ENCODE assay signal across 1 cellular context in the genomic region with DNA sequence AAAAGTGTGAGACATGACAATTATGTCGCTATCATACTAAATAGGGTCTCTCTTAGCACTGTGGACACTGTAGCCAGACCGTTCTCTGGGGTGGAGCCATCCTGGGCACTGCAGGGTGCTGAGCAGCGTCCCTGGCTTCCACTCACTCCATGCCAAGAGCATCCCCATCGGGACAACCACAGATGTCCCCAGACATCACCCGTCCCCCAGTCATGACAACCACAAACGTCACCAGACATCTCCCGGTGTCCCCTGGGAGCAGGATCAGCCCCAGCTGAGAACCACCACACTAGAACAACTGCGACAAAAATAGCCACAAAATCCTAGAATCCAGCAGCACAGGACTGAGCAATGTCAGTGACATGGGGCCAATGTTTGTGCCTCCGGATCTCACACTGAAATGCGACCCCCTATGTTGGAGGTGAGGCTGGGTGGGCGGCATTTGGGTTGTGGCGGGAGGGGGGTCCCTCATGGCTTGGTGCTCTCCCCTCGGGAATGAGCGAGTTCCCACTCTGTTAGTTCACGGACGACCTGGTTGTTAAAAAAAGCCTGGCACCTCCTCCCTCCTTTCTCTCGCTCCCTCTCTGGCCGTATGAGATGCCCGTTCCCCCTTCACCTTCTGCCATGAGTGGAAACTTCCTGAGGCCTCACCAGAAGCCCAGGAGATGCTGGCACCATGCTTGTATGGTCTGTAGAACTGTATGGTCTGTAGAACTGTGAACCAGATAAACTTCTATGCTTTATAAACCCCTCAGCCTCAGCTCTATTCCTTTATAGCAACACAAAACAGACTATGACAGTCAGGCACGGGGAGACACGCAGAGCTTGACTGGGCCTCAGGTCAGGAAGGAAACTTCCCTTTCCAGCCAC.
TF ChIP-seq lines count a peak whose summit lies in the region.

No MANE protein-coding gene starts in this region.

TF ChIP-seq in IMR-90, 13 proteins besides CTCF, POLR2A, EP300 and RAD21:
- TF ChIP-seq FOS (IDR thresholded peaks at IDR 0.05; ENCODE audit: low read depth, low read length) (no peak), SMC3 (IDR thresholded peaks at IDR 0.05; ENCODE audit: low read depth, low read length) (no peak), CEBPB (IDR thresholded peaks at IDR 0.05; ENCODE audit: low read depth, low read length) (no peak), BHLHE40 (IDR thresholded peaks at IDR 0.05; ENCODE audit: low read depth, low read length) (no peak), CHD1 (IDR thresholded peaks at IDR 0.05; ENCODE audit: low read depth, low read length) (no peak), RCOR1 (IDR thresholded peaks at IDR 0.05; ENCODE audit: insufficient replicate concordance, low read length) (no peak), MAZ (IDR thresholded peaks at IDR 0.05; ENCODE audit: borderline replicate concordance, low read depth, low read length) (no peak), MXI1 (IDR thresholded peaks at IDR 0.05; ENCODE audit: borderline replicate concordance, low read depth, low read length) (no peak), NFE2L2 (IDR thresholded peaks at IDR 0.05; ENCODE audit: low read depth, low read length) (no peak), RFX5 (IDR thresholded peaks at IDR 0.05; ENCODE audit: low read depth, low read length) (no peak), MAFK (IDR thresholded peaks at IDR 0.05; ENCODE audit: low read depth, low read length) (no peak)
- TF ChIP-seq, protein P1, sequence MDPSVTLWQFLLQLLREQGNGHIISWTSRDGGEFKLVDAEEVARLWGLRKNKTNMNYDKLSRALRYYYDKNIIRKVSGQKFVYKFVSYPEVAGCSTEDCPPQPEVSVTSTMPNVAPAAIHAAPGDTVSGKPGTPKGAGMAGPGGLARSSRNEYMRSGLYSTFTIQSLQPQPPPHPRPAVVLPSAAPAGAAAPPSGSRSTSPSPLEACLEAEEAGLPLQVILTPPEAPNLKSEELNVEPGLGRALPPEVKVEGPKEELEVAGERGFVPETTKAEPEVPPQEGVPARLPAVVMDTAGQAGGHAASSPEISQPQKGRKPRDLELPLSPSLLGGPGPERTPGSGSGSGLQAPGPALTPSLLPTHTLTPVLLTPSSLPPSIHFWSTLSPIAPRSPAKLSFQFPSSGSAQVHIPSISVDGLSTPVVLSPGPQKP (IDR thresholded peaks at IDR 0.05; ENCODE audit: borderline replicate concordance, low read depth, low read length) = no peak
- TF ChIP-seq, protein P2, sequence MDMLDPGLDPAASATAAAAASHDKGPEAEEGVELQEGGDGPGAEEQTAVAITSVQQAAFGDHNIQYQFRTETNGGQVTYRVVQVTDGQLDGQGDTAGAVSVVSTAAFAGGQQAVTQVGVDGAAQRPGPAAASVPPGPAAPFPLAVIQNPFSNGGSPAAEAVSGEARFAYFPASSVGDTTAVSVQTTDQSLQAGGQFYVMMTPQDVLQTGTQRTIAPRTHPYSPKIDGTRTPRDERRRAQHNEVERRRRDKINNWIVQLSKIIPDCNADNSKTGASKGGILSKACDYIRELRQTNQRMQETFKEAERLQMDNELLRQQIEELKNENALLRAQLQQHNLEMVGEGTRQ (IDR thresholded peaks at IDR 0.05; ENCODE audit: low read depth, low read length) = no peak
